ENCODE assay signal across 8 cellular contexts in the genomic region with DNA sequence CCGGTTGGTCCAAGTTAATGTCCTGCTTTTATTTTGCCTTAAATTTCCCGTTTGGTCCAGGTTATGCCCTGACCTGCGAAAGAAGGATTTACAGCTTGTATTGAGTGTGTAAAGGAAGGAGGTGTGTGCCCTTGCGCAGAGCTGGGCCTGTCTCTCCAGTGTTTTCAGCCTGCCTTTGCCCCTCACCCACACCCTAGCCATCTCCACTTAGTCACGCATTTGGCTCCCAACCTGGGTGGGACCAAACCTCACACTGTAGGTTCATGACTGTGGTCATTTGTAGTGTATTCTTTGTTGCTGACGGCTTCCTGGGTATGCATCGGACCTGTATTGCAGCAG. TPM values are rescaled to one million over a fixed set of nuclear protein-coding genes. Genes with fewer than 3 reads are reported as not detected.
DNase-seq lines count a peak whose midpoint lies in the region; ATAC-seq, FAIRE-seq and TF ChIP-seq lines count a peak whose summit lies in the region.

No MANE protein-coding gene starts in this region.

- H3K36me3 ChIP-seq in SJCRH30 (peaks cover 34% of the 10 kb centered on the region), astrocyte (ENCODE audit: insufficient read depth, low read length) (peaks cover 9% of the 10 kb centered on the region), kidney (ENCODE audit: control insufficient read depth in 1 of 2, insufficient read depth in 2 of 2, low read length in 2 of 2) (no peaks in the 10 kb centered on the region)

- peak overlapping the region; percentile 94 for H3K4me2 ChIP-seq in astrocyte (ENCODE audit: low read length)

- ATAC-seq in HG03565 (IDR thresholded peaks at IDR 0.05; ENCODE audit: unreplicated experiment) (peak; percentile 20), GM19467 (IDR thresholded peaks at IDR 0.05; ENCODE audit: unreplicated experiment) (no peak)

- H3K27ac Mint-ChIP-seq in astrocyte (ENCODE audit: unreplicated experiment) = peak overlapping the region; percentile 99

- H2AFZ ChIP-seq in astrocyte (ENCODE audit: low read depth, low read length) = peak overlapping the region; percentile 84

- H3K27me3 Mint-ChIP-seq in astrocyte (ENCODE audit: low read depth, unreplicated experiment) = no peaks in the 10 kb centered on the region

- H3K4me3 ChIP-seq in SJCRH30 (peak overlapping the region; percentile 98), astrocyte (ENCODE audit: insufficient read depth, low read depth, low read length) (peak overlapping the region; percentile 95), kidney (ENCODE audit: low read length in 2 of 2) (peak overlapping the region; percentile 69 to 88)

- no peak for FAIRE-seq in astrocyte (lab: Jason Lieb, UNC)
- no peak for FAIRE-seq in kidney (lab: Jason Lieb, UNC)

- peak overlapping the region; percentile 99 for H3K9ac ChIP-seq in astrocyte (ENCODE audit: low read length)
- H3K9ac ChIP-seq in kidney (ENCODE audit: low read length in 2 of 2) = peak overlapping the region; percentile 27 to 95

- H3K4me1 ChIP-seq in SJCRH30 (peaks cover 23% of the 10 kb centered on the region), astrocyte (ENCODE audit: insufficient read depth, low read length) (peaks cover 33% of the 10 kb centered on the region), kidney (ENCODE audit: control insufficient read depth in 1 of 2, insufficient read depth in 1 of 2, low read depth in 1 of 2, low read length in 2 of 2) (peaks cover 13 to 17% of the 10 kb centered on the region in 2 donors)

- peak overlapping the region; percentile 93 for H3K4me3 Mint-ChIP-seq in astrocyte (ENCODE audit: unreplicated experiment)

- H3K27me3 ChIP-seq in SJCRH30 = no peaks in the 10 kb centered on the region
- H3K27me3 ChIP-seq in astrocyte (ENCODE audit: insufficient read depth, low read length) = no peaks in the 10 kb centered on the region

- peak overlapping the region; percentile 98 for H3K27ac ChIP-seq in SJCRH30
- peak overlapping the region; percentile 100 for H3K27ac ChIP-seq in astrocyte (ENCODE audit: low read depth, low read length)
- H3K27ac ChIP-seq in kidney (ENCODE audit: low read depth in 2 of 2, low read length in 2 of 2) = peak overlapping the region; percentile 98

- H3K9me3 Mint-ChIP-seq in astrocyte (ENCODE audit: unreplicated experiment) = no peaks in the 10 kb centered on the region

- TF ChIP-seq CTCF in astrocyte (IDR thresholded peaks at IDR 0.05; ENCODE audit: insufficient read depth, low read depth, low read length) = no peak
- TF ChIP-seq CTCF in kidney (IDR thresholded peaks at IDR 0.05; ENCODE audit: borderline replicate concordance, extremely low read depth, insufficient read depth) = no peak

- H3K36me3 Mint-ChIP-seq in astrocyte (ENCODE audit: low read depth, unreplicated experiment) = peaks cover 2% of the 10 kb centered on the region

- peaks cover 33% of the 10 kb centered on the region for H3K4me1 Mint-ChIP-seq in astrocyte (ENCODE audit: low read depth, unreplicated experiment)

- DNase-seq in activated gamma-delta T cell treated with Interleukin-2 at 50 U/mL for 16 hours = peak; percentile 26
- no peak for DNase-seq in activated gamma-delta T cell (lab: John Stamatoyannopoulos, UW)
- peak; percentile 90 to 92 for DNase-seq in SJCRH30
- DNase-seq in astrocyte (ENCODE audit: low read depth) = peak; percentile 78
- no peak for DNase-seq in kidney
- peak; percentile 77 for DNase-seq in stimulated activated CD4-positive, alpha-beta T cell treated with anti-CD3 and anti-CD28 coated beads, Interleukin-4, amount 100 ng/mL, for 24 hours

- H3K79me2 ChIP-seq in astrocyte (ENCODE audit: insufficient read depth, low read length) = peaks cover 46% of the 10 kb centered on the region

- H4K20me1 ChIP-seq in astrocyte (ENCODE audit: insufficient read depth, low read length) = peaks cover 40% of the 10 kb centered on the region

- H3K9me3 ChIP-seq in SJCRH30 (replicated peaks) = no peaks in the 10 kb centered on the region
- H3K9me3 ChIP-seq in astrocyte (ENCODE audit: insufficient read depth, low read depth, low read length) = no peaks in the 10 kb centered on the region
- no peaks in the 10 kb centered on the region for H3K9me3 ChIP-seq in kidney (ENCODE audit: control insufficient read depth in 1 of 2, low read length in 2 of 2)

- intact Hi-C loops in kidney (cut with DNase I) = no loop called here

RNA-seq across cellular contexts. Expression of gene SRSF10, which starts 0.6 kb away (rescaled TPM):
- 195 and 245 TPM in 2 replicates for total RNA-seq in SJCRH30 (2014; rRNA removed; shearing (Covaris generic))
- total RNA-seq in astrocyte (90.0 and 92.4 TPM in 2 replicates), kidney (96.2 TPM)
- polyA plus RNA-seq in kidney (ENCODE audit: insufficient read depth, low read depth, low replicate concordance) = 48.5 TPM

RNA-seq across cellular contexts. Expression of gene PNRC2, which starts 21.1 kb away (rescaled TPM):
- total RNA-seq in SJCRH30 (2014; rRNA removed; shearing (Covaris generic)) = 131 and 145 TPM in 2 replicates
- total RNA-seq in astrocyte (57.8 and 83.8 TPM in 2 replicates), kidney (107 TPM)
- 86.3 TPM for polyA plus RNA-seq in kidney (ENCODE audit: insufficient read depth, low read depth, low replicate concordance)

Comparison
In these comparisons a context has a peak if more than half of its experiments do, and no peak if none do; other contexts are left out.
1. DNase-seq: peak in activated gamma-delta T cell treated with Interleukin-2 at 50 U/mL for 16 hours (single experiment), SJCRH30 (2 of 2), astrocyte (single experiment) and stimulated activated CD4-positive, alpha-beta T cell treated with anti-CD3 and anti-CD28 coated beads, Interleukin-4, amount 100 ng/mL, for 24 hours (single experiment); none in activated gamma-delta T cell (single experiment) and kidney (single experiment).
2. Peak in every context shown above with its lines, with median percentiles within 50 percentile points of each other: H3K27ac ChIP-seq and H3K4me3 ChIP-seq.